ENCODE assay signal across 3 cellular contexts in genomic region chr10:43342279-43343125, GRCh38.
TF ChIP-seq lines count a peak whose summit lies in the region.

No MANE protein-coding gene starts in this region.

TF ChIP-seq in A549, 52 proteins besides CTCF, POLR2A, EP300 and RAD21:
- TF ChIP-seq CHD2 (IDR thresholded peaks at IDR 0.05; ENCODE audit: low read length, partially characterized antibody) = no peak

TF ChIP-seq in GM23338, 12 proteins besides CTCF, POLR2A, EP300 and RAD21:
- TF ChIP-seq JUNB (IDR thresholded peaks at IDR 0.05; ENCODE audit: unreplicated experiment) = no peak
- TF ChIP-seq REST (IDR thresholded peaks at IDR 0.05; ENCODE audit: unreplicated experiment) = no peak
- TF ChIP-seq EZH2phosphoT487 (IDR thresholded peaks at IDR 0.05; ENCODE audit: unreplicated experiment) = no peak
- no peak for TF ChIP-seq CREB1 (CRISPR knock-in tag; IDR thresholded peaks at IDR 0.05; ENCODE audit: low read depth)
- TF ChIP-seq NANOG (IDR thresholded peaks at IDR 0.05; ENCODE audit: borderline replicate concordance) = no peak
- no peak for TF ChIP-seq ZNF114 (CRISPR knock-in tag; IDR thresholded peaks at IDR 0.05)
- no peak for TF ChIP-seq EZH2 (IDR thresholded peaks at IDR 0.05; ENCODE audit: low read depth, unreplicated experiment)
- TF ChIP-seq POLR2AphosphoS5 (IDR thresholded peaks at IDR 0.05; ENCODE audit: low read depth) = no peak
- TF ChIP-seq STAT1 (IDR thresholded peaks at IDR 0.05; ENCODE audit: unreplicated experiment) = no peak
- TF ChIP-seq ZNF462 (CRISPR knock-in tag; IDR thresholded peaks at IDR 0.05) = no peak
- no peak for TF ChIP-seq ETS1 (IDR thresholded peaks at IDR 0.05)
- no peak for TF ChIP-seq ZNF331 (CRISPR knock-in tag; IDR thresholded peaks at IDR 0.05; ENCODE audit: low read depth)

TF ChIP-seq in K562, 482 proteins besides CTCF, POLR2A, EP300 and RAD21:
- peak; percentile 52 for TF ChIP-seq POLR2G (IDR thresholded peaks at IDR 0.05; ENCODE audit: low read depth, low read length)
- no peak for TF ChIP-seq KDM4B (IDR thresholded peaks at IDR 0.05; ENCODE audit: borderline replicate concordance in 2 of 2, low read depth in 1 of 2)
- no peak for TF ChIP-seq ZNF217 (CRISPR knock-in tag; IDR thresholded peaks at IDR 0.05)
- no peak for TF ChIP-seq NR3C1 (CRISPR knock-in tag; IDR thresholded peaks at IDR 0.05)
- no peak for TF ChIP-seq GTF2F1 (IDR thresholded peaks at IDR 0.05; ENCODE audit: low read depth, low read length)
- no peak for TF ChIP-seq IRF1 (CRISPR knock-in tag; IDR thresholded peaks at IDR 0.05; ENCODE audit: borderline replicate concordance)
- TF ChIP-seq SNRNP70 (optimal IDR thresholded peaks at IDR 0.05; ENCODE audit: low read depth, low read length) = no peak
- TF ChIP-seq USF1 (CRISPR knock-in tag; IDR thresholded peaks at IDR 0.05) = no peak
- TF ChIP-seq HNRNPL (IDR thresholded peaks at IDR 0.05; ENCODE audit: low read depth, low read length) = no peak
- TF ChIP-seq MLX (CRISPR knock-in tag; conservative IDR thresholded peaks at IDR 0.05) = no peak
- no peak for TF ChIP-seq IRF9 (tag; IDR thresholded peaks at IDR 0.05)
- no peak for TF ChIP-seq FOXM1 (IDR thresholded peaks at IDR 0.05; ENCODE audit: low read depth)
- TF ChIP-seq FOXM1 (CRISPR knock-in tag; IDR thresholded peaks at IDR 0.05; ENCODE audit: low read depth) = no peak
- TF ChIP-seq MYC (IDR thresholded peaks at IDR 0.05; ENCODE audit: low read depth, low read length) = peak; percentile 62; the same call in 1 of the 2 replicates
- TF ChIP-seq MYC (CRISPR knock-in tag; IDR thresholded peaks at IDR 0.05; ENCODE audit: borderline replicate concordance, low read depth) = no peak
- peak; percentile 39 to 54; a peak in 3 of 4 replicates for TF ChIP-seq NRF1 (conservative IDR thresholded peaks at IDR 0.05 in 1 of 2, IDR thresholded peaks at IDR 0.05 in 1 of 2)
- TF ChIP-seq BRD4 (IDR thresholded peaks at IDR 0.05) = no peak
- TF ChIP-seq BRF2 (IDR thresholded peaks at IDR 0.05; ENCODE audit: borderline replicate concordance, insufficient read depth, insufficient read length) = no peak
- TF ChIP-seq E2F6 (IDR thresholded peaks at IDR 0.05; ENCODE audit: borderline replicate concordance in 1 of 2, extremely low read depth in 1 of 2, insufficient read depth in 1 of 2, insufficient read length in 1 of 2, low read depth in 1 of 2, low read length in 1 of 2, poor library complexity in 1 of 2, severe bottlenecking in 1 of 2) = peak in 1 of 2 experiments; percentile 7
- TF ChIP-seq THRA (IDR thresholded peaks at IDR 0.05) = no peak
- no peak for TF ChIP-seq GTF2B (IDR thresholded peaks at IDR 0.05; ENCODE audit: extremely low read depth, insufficient read length)
- TF ChIP-seq L3MBTL2 (IDR thresholded peaks at IDR 0.05) = peak; percentile 54; the same call in 1 of the 2 replicates
- no peak for TF ChIP-seq USF2 (CRISPR knock-in tag; IDR thresholded peaks at IDR 0.05)
- TF ChIP-seq NCOA2 (IDR thresholded peaks at IDR 0.05; ENCODE audit: partially characterized antibody in 2 of 2) = no peak
- no peak for TF ChIP-seq PCBP2 (IDR thresholded peaks at IDR 0.05; ENCODE audit: low read depth, low read length, poor library complexity, severe bottlenecking)
- no peak for TF ChIP-seq SMARCA4 (IDR thresholded peaks at IDR 0.05)
- no peak for TF ChIP-seq CREB3 (tag; conservative IDR thresholded peaks at IDR 0.05; ENCODE audit: low read depth)
- peak; percentile 53; the same call in 1 of the 2 replicates for TF ChIP-seq MGA (IDR thresholded peaks at IDR 0.05)
- TF ChIP-seq RBFOX2 (IDR thresholded peaks at IDR 0.05; ENCODE audit: low read depth, low read length) = peak; percentile 57
